Comparison of ENCODE assay signal across 8 cellular contexts in the genomic region with DNA sequence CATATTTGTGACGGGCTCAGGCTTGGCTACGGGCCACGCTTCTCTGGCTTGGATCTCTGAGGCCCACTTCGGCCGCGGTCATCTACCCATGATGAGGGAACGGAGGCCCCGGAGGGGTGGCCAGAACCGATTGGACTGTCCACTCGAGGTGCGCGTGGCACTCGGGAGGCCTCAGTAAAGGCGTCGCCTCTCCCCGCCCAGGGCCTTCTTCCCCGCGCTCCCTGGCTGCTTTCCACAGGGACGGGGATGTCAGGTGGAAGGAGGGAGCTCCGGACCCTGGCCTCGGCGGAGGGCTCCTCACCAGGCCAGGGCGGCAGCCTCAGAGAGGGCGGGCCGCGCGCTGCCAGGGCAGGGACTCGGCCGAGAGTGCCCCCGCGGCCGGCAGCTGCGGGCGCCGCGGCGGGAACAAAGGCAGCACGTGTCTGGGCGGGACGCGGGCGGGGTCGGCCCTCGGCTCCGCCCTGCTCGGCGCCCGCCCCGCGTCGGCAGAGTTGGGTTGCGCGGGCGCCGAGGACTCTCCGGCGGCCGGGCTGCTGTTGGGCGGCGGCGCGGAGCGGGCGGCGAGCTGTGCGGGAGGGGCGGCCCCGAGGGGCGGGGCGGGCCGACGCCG. TPM values are rescaled to one million over a fixed set of nuclear protein-coding genes. Genes with fewer than 3 reads are reported as not detected.
A peak's percentile ranks its signal among the peaks of the same experiment; 100 is the strongest.
DNase-seq lines count a peak whose midpoint lies in the region; ATAC-seq and TF ChIP-seq lines count a peak whose summit lies in the region.

No MANE protein-coding gene starts in this region.

- peak overlapping the region; percentile 39 for H3K27ac Mint-ChIP-seq in activated naive CD8-positive, alpha-beta T cell treated with anti-CD3 and anti-CD28 coated beads, Interleukin-2, amount 10 ng/mL, durations not matched to agents 7 days and 5 days

- H3K79me1 ChIP-seq in trophoblast cell (ENCODE audit: low read length), result peaks cover 3% of the 10 kb centered on the region

- no peak overlapping the region for H3K4ac ChIP-seq in trophoblast cell (ENCODE audit: low read depth, low read length)

- 3 to 5% (median 4%) methylated on average over 34 to 73 of the region's 73 CpGs for WGBS in heart left ventricle, 4 donors
- no CpG with 5 or more reads among the region's 73 CpGs for WGBS in trophoblast cell (ENCODE audit: extremely low coverage, insufficient coverage, insufficient read length)
- WGBS in urinary bladder, result 8% methylated on average over 73 of the region's 73 CpGs

- H3K4me1 ChIP-seq in heart left ventricle, result peaks cover 4 to 44% (median 27%) of the 10 kb centered on the region in 12 donors
- peaks cover 9 to 11% of the 10 kb centered on the region in 2 experiments for H3K4me1 ChIP-seq in trophoblast cell (ENCODE audit: control insufficient read depth in 1 of 2, insufficient read depth in 2 of 2, low read length in 2 of 2)
- no peaks in the 10 kb centered on the region for H3K4me1 ChIP-seq in urinary bladder (ENCODE audit: insufficient read depth)

- peaks cover 44% of the 10 kb centered on the region for H3K36me3 ChIP-seq in SK-N-MC (ENCODE audit: insufficient read depth, low read length)
- H3K36me3 ChIP-seq in heart left ventricle, result peaks cover 0 to 22% (median 17%) of the 10 kb centered on the region in 9 donors
- peaks cover 5 to 8% of the 10 kb centered on the region in 2 experiments for H3K36me3 ChIP-seq in trophoblast cell (ENCODE audit: control insufficient read depth in 1 of 2, insufficient read depth in 2 of 2, low read length in 2 of 2)
- H3K36me3 ChIP-seq in urinary bladder (ENCODE audit: insufficient read depth), result no peaks in the 10 kb centered on the region

- H3K4me3 Mint-ChIP-seq in activated naive CD8-positive, alpha-beta T cell treated with anti-CD3 and anti-CD28 coated beads, Interleukin-2, amount 10 ng/mL, durations not matched to agents 7 days and 5 days, result peak overlapping the region; percentile 55

- peaks cover 2% of the 10 kb centered on the region for H3K79me2 ChIP-seq in trophoblast cell (ENCODE audit: control insufficient read depth, insufficient read depth, low read length, poor library complexity)

- peak; percentile 43 for ATAC-seq in GM21737 (IDR thresholded peaks at IDR 0.05; ENCODE audit: unreplicated experiment)
- peak; percentile 66 for ATAC-seq in activated naive CD8-positive, alpha-beta T cell treated with anti-CD3 and anti-CD28 coated beads, Interleukin-2, amount 10 ng/mL, durations not matched to agents 7 days and 5 days (ENCODE audit: low read depth)
- ATAC-seq in heart left ventricle, result peak; percentile 49 to 83 (median 72)

- no peak overlapping the region for H2BK120ac ChIP-seq in trophoblast cell (ENCODE audit: insufficient read depth, low read length, poor library complexity)

- DNase-seq in DMS153 treated with DMSO at 0.1 percent for 48 hours (lab: John Stamatoyannopoulos, UW; ENCODE audit: unreplicated experiment) (peak; percentile 11), M059J (ENCODE audit: low read depth) (peak; percentile 66), SK-N-MC (ENCODE audit: low read depth, low spot score) (no peak), heart left ventricle (peak; percentile 72 to 87 (median 74)), trophoblast cell (peak; percentile 72 to 87)
- peak; percentile 83 for DNase-seq in activated naive CD8-positive, alpha-beta T cell treated with anti-CD3 and anti-CD28 coated beads, Interleukin-2, amount 10 ng/mL, durations not matched to agents 7 days and 5 days

- H3K9me3 Mint-ChIP-seq in activated naive CD8-positive, alpha-beta T cell treated with anti-CD3 and anti-CD28 coated beads, Interleukin-2, amount 10 ng/mL, durations not matched to agents 7 days and 5 days, result no peaks in the 10 kb centered on the region

- peak overlapping the region; percentile 73 for H3K27ac ChIP-seq in SK-N-MC
- peak overlapping the region; percentile 42 to 81 (median 73) for H3K27ac ChIP-seq in heart left ventricle
- no peak overlapping the region for H3K27ac ChIP-seq in trophoblast cell (ENCODE audit: low read depth, low read length)
- H3K27ac ChIP-seq in urinary bladder (ENCODE audit: low read depth), result no peak overlapping the region

- TF ChIP-seq POLR2A in heart left ventricle (IDR thresholded peaks at IDR 0.05), result peak in 1 of 2 donors; percentile 26

- H2BK5ac ChIP-seq in trophoblast cell (ENCODE audit: low read depth, low read length, poor library complexity), result no peak overlapping the region

- intact Hi-C loops in heart left ventricle (cut with DNase I), result loop anchor here in 7 of 10 donors (5.0 to 10.0 kb wide), 7 partner anchors 36 to 266 kb away; no protein-coding TSS in a partner anchor

- peak overlapping the region; percentile 72 for H4K91ac ChIP-seq in trophoblast cell (ENCODE audit: low read depth, low read length)

- H3K4me2 ChIP-seq in trophoblast cell (ENCODE audit: low read length), result peak overlapping the region; percentile 85

- POLR2A ChIA-PET in activated naive CD8-positive, alpha-beta T cell treated with anti-CD3 and anti-CD28 coated beads, Interleukin-2, amount 10 ng/mL, durations not matched to agents 7 days and 5 days (lab: Charles Lee), result interaction anchor here (0.9 to 4.4 kb wide), 10 partner anchors 9 to 126 kb away, joined by 3 to 60 read pairs (median 4); no protein-coding TSS in a partner anchor

- H4K12ac ChIP-seq in trophoblast cell (ENCODE audit: low read depth, low read length), result no peak overlapping the region

- H3K36me3 Mint-ChIP-seq in activated naive CD8-positive, alpha-beta T cell treated with anti-CD3 and anti-CD28 coated beads, Interleukin-2, amount 10 ng/mL, durations not matched to agents 7 days and 5 days, result peaks cover 24% of the 10 kb centered on the region

- no peak for TF ChIP-seq CTCF in heart left ventricle (IDR thresholded peaks at IDR 0.05)

- H3K4me3 ChIP-seq in SK-N-MC (peak overlapping the region; percentile 75), heart left ventricle (peak overlapping the region in 11 of 12 donors; percentile 22 to 86 (median 62)), trophoblast cell (ENCODE audit: low read depth, low read length) (peak overlapping the region; percentile 90), urinary bladder (ENCODE audit: low read depth, low read length) (peak overlapping the region; percentile 82)

- H3K18ac ChIP-seq in trophoblast cell (ENCODE audit: low read length), result peak overlapping the region; percentile 53

- H3K4me1 Mint-ChIP-seq in activated naive CD8-positive, alpha-beta T cell treated with anti-CD3 and anti-CD28 coated beads, Interleukin-2, amount 10 ng/mL, durations not matched to agents 7 days and 5 days, result peaks cover 34% of the 10 kb centered on the region

- no peaks in the 10 kb centered on the region for H3K9me3 ChIP-seq in SK-N-MC (ENCODE audit: low read depth, low read length)
- no peaks in the 10 kb centered on the region for H3K9me3 ChIP-seq in heart left ventricle
- no peaks in the 10 kb centered on the region for H3K9me3 ChIP-seq in trophoblast cell (ENCODE audit: insufficient read depth, low read depth, low read length)

- H2AFZ ChIP-seq in trophoblast cell (ENCODE audit: insufficient read depth, low read length, poor library complexity), result peak overlapping the region; percentile 93

- no peak overlapping the region for H2BK12ac ChIP-seq in trophoblast cell (ENCODE audit: low read length)

- H4K8ac ChIP-seq in trophoblast cell (ENCODE audit: low read depth, low read length), result peak overlapping the region; percentile 82

- H3K23ac ChIP-seq in trophoblast cell (ENCODE audit: low read length), result no peak overlapping the region

- H2AK5ac ChIP-seq in trophoblast cell (ENCODE audit: low read length), result no peak overlapping the region

- H3K27me3 ChIP-seq in heart left ventricle (no peaks in the 10 kb centered on the region), trophoblast cell (ENCODE audit: insufficient read depth, low read length) (no peaks in the 10 kb centered on the region)

- H3K27me3 Mint-ChIP-seq in activated naive CD8-positive, alpha-beta T cell treated with anti-CD3 and anti-CD28 coated beads, Interleukin-2, amount 10 ng/mL, durations not matched to agents 7 days and 5 days, result no peaks in the 10 kb centered on the region

- H3K9ac ChIP-seq in SK-N-MC (ENCODE audit: insufficient read length) (peak overlapping the region; percentile 76), trophoblast cell (ENCODE audit: low read length) (no peak overlapping the region)

- no peak overlapping the region for H3K14ac ChIP-seq in trophoblast cell (ENCODE audit: low read length)

RNA-seq across cellular contexts. Expression of a gene that starts 0.6 kb away (rescaled TPM):
- total RNA-seq in M059J (2014; rRNA removed; shearing (Covaris generic)), result 2.8 and 3.7 TPM in 2 replicates
- 1 to 10 TPM; 8.1 to 8.4 TPM for total RNA-seq in activated naive CD8-positive, alpha-beta T cell treated with anti-CD3 and anti-CD28 coated beads, Interleukin-2, amount 10 ng/mL, durations not matched to agents 7 days and 5 days
- total RNA-seq in heart left ventricle (1 to 10 TPM in 8 of 9 donors, under 1 TPM in 1; 1.00 to 2.9 (median 1.5) TPM), urinary bladder (1.5 TPM)
- polyA plus RNA-seq in heart left ventricle (1 to 10 TPM in 1 of 2 donors, under 1 TPM in 1; 0.57 to 2.0 TPM), urinary bladder (0.60 TPM)
- 1.7 and 2.0 TPM in 2 replicates for polyA plus RNA-seq in trophoblast cell (2013)

RNA-seq across cellular contexts. Expression of a gene that starts 41.9 kb away (rescaled TPM):
- total RNA-seq in M059J (2014; rRNA removed; shearing (Covaris generic)), result 70.0 and 102 TPM in 2 replicates
- total RNA-seq in activated naive CD8-positive, alpha-beta T cell treated with anti-CD3 and anti-CD28 coated beads, Interleukin-2, amount 10 ng/mL, durations not matched to agents 7 days and 5 days, result 10 to 100 TPM; 68.3 to 75.1 TPM
- 10 to 100 TPM; 52.7 to 94.8 (median 78.9) TPM for total RNA-seq in heart left ventricle
- polyA plus RNA-seq in heart left ventricle, result 10 to 100 TPM; 63.1 to 66.7 TPM
- polyA plus RNA-seq in trophoblast cell (2013), result 167 and 174 TPM in 2 replicates
- total RNA-seq in urinary bladder, result 49.0 TPM
- 37.7 TPM for polyA plus RNA-seq in urinary bladder

Comparison
In these comparisons a context has a peak if more than half of its experiments do, and no peak if none do; other contexts are left out.
1. H3K27ac ChIP-seq: peak in SK-N-MC (single experiment) and heart left ventricle (12 of 12); none in trophoblast cell (single experiment) and urinary bladder (single experiment).
2. Peak in every context shown above with its lines, with median percentiles within 50 percentile points of each other: ATAC-seq and H3K4me3 ChIP-seq.